12 cellular contexts compared by ENCODE assay signal in genomic region chr9:6090811-6091210, GRCh38.
A peak's percentile ranks its signal among the peaks of the same experiment; 100 is the strongest.
DNase-seq lines count a peak whose midpoint lies in the region; ATAC-seq, FAIRE-seq and TF ChIP-seq lines count a peak whose summit lies in the region.
"Had no signal": no experiment of that assay in that cellular context is flagged by ENCODE, and none has a peak within 500 bp of the region (broad histone marks: within the 10 kb centered on the region; RNA-seq: fewer than 3 reads in every experiment).

No MANE protein-coding gene starts in this region.

- FAIRE-seq in GM19239 (lab: Jason Lieb, UNC), result no peak
- FAIRE-seq: K562 had no signal

- H3K27me3 ChIP-seq in right atrium auricular region, result no peaks in the 10 kb centered on the region

- no peaks in the 10 kb centered on the region for H3K4me1 ChIP-seq in right atrium auricular region

- intact Hi-C loops in Right ventricle myocardium inferior (cut with DNase I), result loop anchor here (2.0 kb wide), 1 partner anchor 16 kb away; no protein-coding TSS in a partner anchor

- H3K9me3 ChIP-seq in right atrium auricular region, result no peaks in the 10 kb centered on the region

- no peak for TF ChIP-seq CTCF in right atrium auricular region (IDR thresholded peaks at IDR 0.05)

- H3K4me3 ChIP-seq in right atrium auricular region, result no peak overlapping the region
- H3K4me3 ChIP-seq: K562 had no signal

- peak overlapping the region; percentile 21 to 83 for H3K27ac ChIP-seq in right atrium auricular region

- no peak for ATAC-seq in Right ventricle myocardium inferior
- no peak for ATAC-seq in HG03175 (IDR thresholded peaks at IDR 0.05; ENCODE audit: unreplicated experiment)
- ATAC-seq in GM21390 (IDR thresholded peaks at IDR 0.05; ENCODE audit: unreplicated experiment), result no peak
- ATAC-seq: CD8-positive, alpha-beta T cell; K562 had no signal

- DNase-seq in right atrium auricular region (ENCODE audit: low spot score) (no peak), Right ventricle myocardium inferior (ENCODE audit: missing footprints) (no peak), HT-29 (ENCODE audit: low spot score) (peak; percentile 4), kidney glomerular epithelial cell (lab: John Stamatoyannopoulos, UW) (peak; percentile 12), GM19239 (ENCODE audit: insufficient read length, low spot score) (no peak)
- DNase-seq: CD8-positive, alpha-beta T cell; COR-L47; GOT3; H9 had no signal

- no peaks in the 10 kb centered on the region for H3K36me3 ChIP-seq in right atrium auricular region

Comparison
In these comparisons a context has a peak if more than half of its experiments do, and no peak if none do; other contexts are left out.
1. DNase-seq: peak in HT-29 (single experiment) and kidney glomerular epithelial cell (single experiment); none in right atrium auricular region (single experiment), Right ventricle myocardium inferior (single experiment) and GM19239 (single experiment).